23 cellular contexts compared by ENCODE assay signal in the genomic region with DNA sequence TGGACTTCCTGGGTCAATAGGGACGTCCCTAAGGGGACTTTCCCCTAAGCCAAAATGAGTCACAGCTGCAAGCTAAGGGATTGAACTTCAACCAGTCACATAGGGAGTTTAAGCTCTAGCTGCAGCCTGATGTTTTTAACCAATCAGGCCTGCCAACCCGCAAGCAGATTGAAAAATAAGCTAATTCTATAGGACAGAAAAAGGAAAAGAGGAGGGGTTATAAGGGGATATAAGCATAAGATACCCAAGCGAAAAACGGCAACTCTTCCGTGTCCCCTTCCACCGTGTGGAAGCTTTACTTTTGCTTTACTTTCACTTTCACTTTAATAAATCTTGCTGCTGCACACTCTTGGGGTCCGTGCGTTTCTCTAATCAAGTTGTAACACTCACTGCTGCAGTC. TPM values are rescaled to one million over a fixed set of nuclear protein-coding genes. Genes with fewer than 3 reads are reported as not detected.
A peak's percentile ranks its signal among the peaks of the same experiment; 100 is the strongest.
DNase-seq lines count a peak whose midpoint lies in the region; ATAC-seq, FAIRE-seq and TF ChIP-seq lines count a peak whose summit lies in the region.
"Had no signal": no experiment of that assay in that cellular context is flagged by ENCODE, and none has a peak within 500 bp of the region (broad histone marks: within the 10 kb centered on the region; RNA-seq: fewer than 3 reads in every experiment).

No MANE protein-coding gene starts in this region.

- no peak; a peak in 1 of 4 replicates for TF ChIP-seq POLR2A in HepG2 (IDR thresholded peaks at IDR 0.05; ENCODE audit: insufficient read depth in 1 of 2, low read depth in 2 of 2, low read length in 2 of 2)
- TF ChIP-seq POLR2A in right lobe of liver (IDR thresholded peaks at IDR 0.05): no peak

- intact Hi-C loops in HepG2 (cut with micrococcal nuclease; ENCODE audit: unreplicated experiment): no loop called here
- intact Hi-C loops in right lobe of liver (cut with DNase I): no loop called here
- intact Hi-C loops in lower lobe of right lung (cut with DNase I): no loop called here

- H4K20me1 ChIP-seq in HepG2 (ENCODE audit: insufficient read depth, low read length) (no peaks in the 10 kb centered on the region), Loucy (ENCODE audit: insufficient read depth, low read length, poor library complexity, severe bottlenecking) (no peaks in the 10 kb centered on the region)

- H3K9me2 ChIP-seq in Loucy (replicated peaks; ENCODE audit: low read depth, low read length): no peaks in the 10 kb centered on the region

- CTCF ChIA-PET in HepG2 (lab: Yijun Ruan, JAX; ENCODE audit: low intra/inter-chr PET ratio, low total read pairs): no interaction called here

- FAIRE-seq in HepG2 (lab: Jason Lieb, UNC): no peak
- no peak for FAIRE-seq in small intestine (lab: Jason Lieb, UNC)
- FAIRE-seq: GM19239, keratinocyte had no signal

- TF ChIP-seq RAD21 in HepG2 (CRISPR knock-in tag; IDR thresholded peaks at IDR 0.05): no peak

- H3K79me2 ChIP-seq in HepG2 (ENCODE audit: insufficient read depth, low read length) (no peaks in the 10 kb centered on the region), Loucy (ENCODE audit: insufficient read depth, low read length) (no peaks in the 10 kb centered on the region)

- peak overlapping the region; percentile 74 for H3K4me2 ChIP-seq in HepG2 (ENCODE audit: low read depth, low read length)
- H3K4me2 ChIP-seq in Loucy (ENCODE audit: low read depth, low read length, poor library complexity, severe bottlenecking): no peak overlapping the region

- H3K9me3 ChIP-seq in HepG2 (ENCODE audit: low read length): no peaks in the 10 kb centered on the region
- H3K9me3 ChIP-seq in right lobe of liver: peaks cover 0 to 8% (median 3%) of the 10 kb centered on the region in 4 donors
- peaks cover 5% of the 10 kb centered on the region; the same call in 1 of the 2 replicates for H3K9me3 ChIP-seq in Loucy (ENCODE audit: insufficient read depth, low read depth, low read length)
- H3K9me3 ChIP-seq in small intestine (ENCODE audit: control insufficient read depth, low read depth): no peaks in the 10 kb centered on the region
- H3K9me3 ChIP-seq in lower lobe of right lung: peaks cover 3% of the 10 kb centered on the region

- ATAC-seq in HepG2 (peak; percentile 72), right lobe of liver (no peak), lower lobe of right lung (no peak)
- ATAC-seq: activated CD4-positive, alpha-beta T cell treated with anti-CD3 and anti-CD28 coated beads for 36 hours; activated T-cell treated with anti-CD3 and anti-CD28 coated beads, Interleukin-2, amount 50 U/mL, for 4 hours had no signal

- WGBS in HepG2 (ENCODE audit: low lambda C conversion rate): 2% methylated on average over 8 of the region's 8 CpGs
- WGBS in right lobe of liver (ENCODE audit: insufficient coverage, low coverage, low lambda C conversion rate, missing lambda C conversion rate): 80% methylated on average over 7 of the region's 8 CpGs
- whole genome bisulfite sequencing in small intestine, 3 donors: 76 to 89% (median 77%) methylated on average over 8 of the region's 8 CpGs

- TF ChIP-seq CTCF in HepG2 (CRISPR knock-in tag; IDR thresholded peaks at IDR 0.05) (no peak), right lobe of liver (IDR thresholded peaks at IDR 0.05) (no peak), Loucy (conservative IDR thresholded peaks at IDR 0.05; ENCODE audit: low read length) (no peak), lower lobe of right lung (IDR thresholded peaks at IDR 0.05) (no peak)

- H3K4me3 ChIP-seq in HepG2 (replicated peaks in 1 of 3; ENCODE audit: insufficient read depth in 1 of 3, low read depth in 2 of 3, low read length in 3 of 3): peak overlapping the region; percentile 48 to 78 (median 61); a peak in 5 of 6 replicates
- no peak overlapping the region for H3K4me3 ChIP-seq in right lobe of liver
- no peak overlapping the region for H3K4me3 ChIP-seq in Loucy (ENCODE audit: low read length, poor library complexity, severe bottlenecking)
- no peak overlapping the region for H3K4me3 ChIP-seq in small intestine (ENCODE audit: low read depth in 1 of 2, low read length in 2 of 2)
- no peak overlapping the region for H3K4me3 ChIP-seq in lower lobe of right lung
- H3K4me3 ChIP-seq: cardiac muscle cell had no signal

- BruUV-seq in HepG2 (replicated peaks; lab: Mats Ljungman, UMichigan): no TSS peak

- peaks cover 17% of the 10 kb centered on the region; the same call in 1 of the 2 replicates for H3K4me1 ChIP-seq in HepG2 (ENCODE audit: insufficient read depth, low read length)
- no peaks in the 10 kb centered on the region for H3K4me1 ChIP-seq in right lobe of liver
- peaks cover 9% of the 10 kb centered on the region for H3K4me1 ChIP-seq in Loucy (ENCODE audit: insufficient read depth, low read length, poor library complexity, severe bottlenecking)
- no peaks in the 10 kb centered on the region for H3K4me1 ChIP-seq in small intestine (ENCODE audit: control insufficient read depth in 2 of 2, insufficient read depth in 1 of 2, low read depth in 1 of 2, low read length in 1 of 2)
- no peaks in the 10 kb centered on the region for H3K4me1 ChIP-seq in lower lobe of right lung

- POLR2A ChIA-PET in HepG2 (lab: Yijun Ruan, JAX): interaction anchor here (0.6 to 1.2 kb wide), 2 partner anchors 9 to 24 kb away, joined by 3 to 8 read pairs; partner anchors contain the start of gene ATP23

- H3K27ac ChIP-seq in HepG2 (ENCODE audit: extremely low read length, insufficient read depth, low read length) (no peak overlapping the region), right lobe of liver (no peak overlapping the region), small intestine (ENCODE audit: low read depth in 1 of 2, low read length in 1 of 2) (no peak overlapping the region), lower lobe of right lung (no peak overlapping the region)
- H3K27ac ChIP-seq: cardiac muscle cell had no signal

- H3K9ac ChIP-seq in HepG2 (ENCODE audit: insufficient read depth, low read depth, low read length) (peak overlapping the region; percentile 60), Loucy (ENCODE audit: low read depth, low read length, poor library complexity, severe bottlenecking) (no peak overlapping the region)

- no peaks in the 10 kb centered on the region for H3F3A ChIP-seq in Loucy (ENCODE audit: low read depth)

- peak overlapping the region; percentile 99 for H2AFZ ChIP-seq in HepG2 (ENCODE audit: low read length)
- H2AFZ ChIP-seq in Loucy (ENCODE audit: low read length): peak overlapping the region; percentile 3; the same call in 1 of the 2 replicates

- TF ChIP-seq EP300 in HepG2 (IDR thresholded peaks at IDR 0.05; ENCODE audit: low read depth in 2 of 2, low read length in 2 of 2) (no peak), HepG2 (CRISPR knock-in tag; IDR thresholded peaks at IDR 0.05; ENCODE audit: borderline replicate concordance) (no peak)

- H3K36me3 ChIP-seq in HepG2 (replicated peaks in 1 of 2; ENCODE audit: control insufficient read depth in 1 of 2, insufficient read depth in 2 of 2, low read length in 2 of 2) (no peaks in the 10 kb centered on the region), right lobe of liver (no peaks in the 10 kb centered on the region), Loucy (ENCODE audit: insufficient read depth, low read length) (no peaks in the 10 kb centered on the region), small intestine (ENCODE audit: control insufficient read depth in 2 of 2, insufficient read depth in 2 of 2, low read length in 2 of 2) (no peaks in the 10 kb centered on the region), lower lobe of right lung (no peaks in the 10 kb centered on the region)
- H3K36me3 ChIP-seq: cardiac muscle cell had no signal

- in situ Hi-C loops in HepG2 (cut with HindIII; ENCODE audit: extremely low pct_ligation_motif_present, low pct_unique_long_range_greater_than_20kb): no loop called here

- DNase-seq in HepG2 (ENCODE audit: low spot score): peak; percentile 66
- DNase-seq in right lobe of liver: no peak
- DNase-seq in SW480 (ENCODE audit: low spot score): peak; percentile 27
- DNase-seq in small intestine: peak; percentile 20
- no peak for DNase-seq in NCI-H1436 treated with DMSO at 0.1 percent for 48 hours (lab: John Stamatoyannopoulos, UW)
- DNase-seq in lower lobe of right lung: no peak
- DNase-seq in activated gamma-delta T cell (lab: John Stamatoyannopoulos, UW): no peak
- DNase-seq: activated CD4-positive, alpha-beta T cell treated with anti-CD3 and anti-CD28 coated beads for 36 hours; activated naive CD4-positive, alpha-beta T cell treated with anti-CD3 and anti-CD28 coated beads, Interleukin-2, amount 10 ng/mL, durations not matched to agents 7 days and 5 days; activated T-cell treated with anti-CD3 and anti-CD28 coated beads, Interleukin-2, amount 50 U/mL, for 4 hours; C1 segment of cervical spinal cord; cortex of kidney; mammary epithelial cell; NCI-H1105; NCI-H510A; NK-92 treated with Interleukin-12 subunit alpha and Interleukin-12 subunit beta, amount 100 ng/mL, for 24 hours; nucleus accumbens; substantia nigra; T-helper 1 cell had no signal

- no peaks in the 10 kb centered on the region for H3K27me3 ChIP-seq in HepG2 (ENCODE audit: control insufficient read depth in 1 of 2, insufficient read depth in 2 of 2, low read length in 2 of 2)
- no peaks in the 10 kb centered on the region for H3K27me3 ChIP-seq in right lobe of liver
- H3K27me3 ChIP-seq in Loucy (ENCODE audit: insufficient read depth, low read length, poor library complexity, severe bottlenecking): no peaks in the 10 kb centered on the region
- H3K27me3 ChIP-seq in small intestine (ENCODE audit: control insufficient read depth in 2 of 2, insufficient read depth in 2 of 2, low read length in 2 of 2): no peaks in the 10 kb centered on the region
- H3K27me3 ChIP-seq in lower lobe of right lung (ENCODE audit: low read depth): no peaks in the 10 kb centered on the region
- H3K27me3 ChIP-seq: cardiac muscle cell had no signal

RNA-seq across cellular contexts. Expression of gene ATP23, which starts 24.4 kb away (rescaled TPM):
- total RNA-seq in HepG2 (2016; rRNA removed; fragmentation: Illumina TruSeq; extraction: Trizol) (12.1 and 13.1 TPM in 2 replicates), right lobe of liver (1 to 10 TPM; 2.2 to 7.9 (median 3.5) TPM), lower lobe of right lung (5.4 TPM)
- total RNA-seq in HepG2 (2016; cell fraction: cytosol; rRNA removed; fragmentation: Illumina TruSeq; extraction: Trizol; ENCODE audit: low read depth): 24.3 and 27.9 TPM in 2 replicates
- 14.7 and 15.5 TPM in 2 replicates for total RNA-seq in HepG2 (2016; cell fraction: insoluble cytoplasmic fraction; rRNA removed; fragmentation: Illumina TruSeq; extraction: Trizol)
- 27.9 and 34.5 TPM in 2 replicates for total RNA-seq in HepG2 (2016; cell fraction: membrane; rRNA removed; fragmentation: Illumina TruSeq; extraction: Trizol)
- total RNA-seq in HepG2 (2016; cell fraction: nucleus; rRNA removed; fragmentation: Illumina TruSeq; extraction: Trizol): 3.4 and 6.2 TPM in 2 replicates
- polyA plus RNA-seq in HepG2 (2011; rRNA removed) (11.4 and 14.7 TPM in 2 replicates), small intestine (10 to 100 TPM in 2 of 3 donors, 1 to 10 TPM in 1; 5.4 to 15.4 (median 10.2) TPM)
- 11.9 and 15.5 TPM in 2 replicates for polyA plus RNA-seq in HepG2 (2011; cell fraction: cytosol; rRNA removed)
- 5.3 and 6.3 TPM in 2 replicates for polyA plus RNA-seq in HepG2 (2011; cell fraction: nucleus; rRNA removed)
- 4.8 and 9.6 TPM in 2 replicates for polyA plus RNA-seq in HepG2 (2012)
- 34.8 and 37.5 TPM in 2 replicates for polyA plus RNA-seq in HepG2 (2016; cell fraction: cytosol; fragmentation: Illumina TruSeq; extraction: Trizol; ENCODE audit: low read depth)
- polyA plus RNA-seq in HepG2 (2016; cell fraction: insoluble cytoplasmic fraction; fragmentation: Illumina TruSeq; extraction: Trizol; ENCODE audit: low read depth): 12.6 and 13.2 TPM in 2 replicates
- 23.8 and 26.9 TPM in 2 replicates for polyA plus RNA-seq in HepG2 (2016; cell fraction: membrane; fragmentation: Illumina TruSeq; extraction: Trizol; ENCODE audit: low read depth)
- polyA plus RNA-seq in HepG2 (2016; cell fraction: nucleus; fragmentation: Illumina TruSeq; extraction: Trizol; ENCODE audit: insufficient read depth, low read depth): 8.7 and 11.7 TPM in 2 replicates
- 5.1 and 5.7 TPM in 2 replicates for polyA minus RNA-seq in HepG2 (2011; rRNA and poly(A)+ RNA removed; ENCODE audit: low replicate concordance)
- polyA minus RNA-seq in HepG2 (2011; cell fraction: cytosol; rRNA and poly(A)+ RNA removed): 6.1 and 7.6 TPM in 2 replicates
- polyA minus RNA-seq in HepG2 (2011; cell fraction: nucleus; rRNA and poly(A)+ RNA removed): 1.4 and 3.5 TPM in 2 replicates

Comparison
In these comparisons a context has a peak if more than half of its experiments do, and no peak if none do; other contexts are left out.
1. DNase-seq: peak in HepG2 (single experiment), SW480 (single experiment) and small intestine (single experiment); none in right lobe of liver (0 of 3), NCI-H1436 treated with DMSO at 0.1 percent for 48 hours (single experiment), lower lobe of right lung (single experiment) and activated gamma-delta T cell (single experiment).
2. H3K4me3 ChIP-seq: peak in HepG2 (3 of 3); none in right lobe of liver (0 of 3), Loucy (single experiment), small intestine (0 of 2) and lower lobe of right lung (single experiment).